In genomic region chr19:29809795-29810503, GRCh38 we compare ENCODE assay signal across 13 cellular contexts. TPM values are rescaled to one million over a fixed set of nuclear protein-coding genes. Genes with fewer than 3 reads are reported as not detected.
DNase-seq lines count a peak whose midpoint lies in the region; ATAC-seq, FAIRE-seq and TF ChIP-seq lines count a peak whose summit lies in the region.
"Had no signal": no experiment of that assay in that cellular context is flagged by ENCODE, and none has a peak within 500 bp of the region (broad histone marks: within the 10 kb centered on the region; RNA-seq: fewer than 3 reads in every experiment).

No MANE protein-coding gene starts in this region.

- POLR2A ChIA-PET in CD4-positive, alpha-beta T cell (lab: Charles Lee), result interaction anchor here (1.0 to 1.8 kb wide), 2 partner anchors 35 to 204 kb away, joined by 3 to 10 read pairs; partner anchors contain the start of gene POP4
- POLR2A ChIA-PET in activated CD4-positive, alpha-beta memory T cell treated with anti-CD3 and anti-CD28 coated beads, Interleukin-2, amount 10 ng/mL, durations not matched to agents 7 days and 5 days (lab: Charles Lee), result interaction anchor here (1.0 kb wide), 1 partner anchor 35 kb away, joined by 4 read pairs; no protein-coding TSS in a partner anchor

- H3K9me3 Mint-ChIP-seq in CD4-positive, alpha-beta T cell, result no peaks in the 10 kb centered on the region
- no peaks in the 10 kb centered on the region for H3K9me3 Mint-ChIP-seq in activated CD4-positive, alpha-beta memory T cell treated with anti-CD3 and anti-CD28 coated beads, Interleukin-2, amount 10 ng/mL, durations not matched to agents 7 days and 5 days
- no peaks in the 10 kb centered on the region for H3K9me3 Mint-ChIP-seq in naive B cell

- no peaks in the 10 kb centered on the region for H3K27me3 ChIP-seq in CD4-positive, alpha-beta T cell (ENCODE audit: control insufficient read depth, insufficient read depth, low read length)
- no peaks in the 10 kb centered on the region for H3K27me3 ChIP-seq in tibial artery
- H3K27me3 ChIP-seq: stomach had no signal

- H3K27ac Mint-ChIP-seq in CD4-positive, alpha-beta T cell, result peak overlapping the region; percentile 74
- H3K27ac Mint-ChIP-seq in activated CD4-positive, alpha-beta memory T cell treated with anti-CD3 and anti-CD28 coated beads, Interleukin-2, amount 10 ng/mL, durations not matched to agents 7 days and 5 days, result peak overlapping the region; percentile 7
- peak overlapping the region in 4 of 6 donors; percentile 68 to 90 (median 76) for H3K27ac Mint-ChIP-seq in naive B cell

- H3K4me3 Mint-ChIP-seq in CD4-positive, alpha-beta T cell, result peak overlapping the region; percentile 92
- H3K4me3 Mint-ChIP-seq in activated CD4-positive, alpha-beta memory T cell treated with anti-CD3 and anti-CD28 coated beads, Interleukin-2, amount 10 ng/mL, durations not matched to agents 7 days and 5 days, result peak overlapping the region; percentile 77
- H3K4me3 Mint-ChIP-seq in naive B cell, result peak overlapping the region in 7 of 8 donors; percentile 68 to 91 (median 80)

- no peaks in the 10 kb centered on the region for H3K27me3 Mint-ChIP-seq in CD4-positive, alpha-beta T cell
- no peaks in the 10 kb centered on the region for H3K27me3 Mint-ChIP-seq in activated CD4-positive, alpha-beta memory T cell treated with anti-CD3 and anti-CD28 coated beads, Interleukin-2, amount 10 ng/mL, durations not matched to agents 7 days and 5 days
- H3K27me3 Mint-ChIP-seq in naive B cell, result peaks cover 0 to 5% (median 0%) of the 10 kb centered on the region in 3 donors

- FAIRE-seq in GM18507 (lab: Jason Lieb, UNC), result peak; percentile 24
- FAIRE-seq: colon had no signal

- H3K36me3 Mint-ChIP-seq in CD4-positive, alpha-beta T cell (ENCODE audit: low read depth), result no peaks in the 10 kb centered on the region
- H3K36me3 Mint-ChIP-seq in activated CD4-positive, alpha-beta memory T cell treated with anti-CD3 and anti-CD28 coated beads, Interleukin-2, amount 10 ng/mL, durations not matched to agents 7 days and 5 days (ENCODE audit: low read depth), result peaks cover 19% of the 10 kb centered on the region
- no peaks in the 10 kb centered on the region for H3K36me3 Mint-ChIP-seq in naive B cell

- H3K9me3 ChIP-seq in CD4-positive, alpha-beta T cell (ENCODE audit: control insufficient read depth, low read length), result no peaks in the 10 kb centered on the region
- no peaks in the 10 kb centered on the region for H3K9me3 ChIP-seq in tibial artery
- H3K9me3 ChIP-seq: stomach had no signal

- no peak for ATAC-seq in CD4-positive, alpha-beta T cell (ENCODE audit: poor library complexity)
- ATAC-seq in naive B cell (ENCODE audit: low read depth in 2 of 2), result no peak

- no peak overlapping the region for H3K4me3 ChIP-seq in tibial artery

- intact Hi-C loops in CD4-positive, alpha-beta T cell (cut with DNase I, micrococcal nuclease), result loop anchor here in 1 of 2 experiments (5.0 to 10.0 kb wide), 2 partner anchors 143 to 595 kb away; partner anchors contain the start of genes PLEKHF1 and UQCRFS1
- intact Hi-C loops in tibial artery (cut with DNase I; ENCODE audit: low total_unique reads), result loop anchor here (2.0 kb wide), 1 partner anchor 35 kb away; no protein-coding TSS in a partner anchor

- H3K27ac ChIP-seq in CD4-positive, alpha-beta T cell (ENCODE audit: low read depth, low read length), result no peak overlapping the region
- no peak overlapping the region for H3K27ac ChIP-seq in tibial artery

- CTCF ChIA-PET in CD4-positive, alpha-beta T cell (lab: Charles Lee), result interaction anchor here (1.5 kb wide), 1 partner anchor 50 kb away, joined by 4 read pairs; no protein-coding TSS in a partner anchor
- CTCF ChIA-PET in activated CD4-positive, alpha-beta memory T cell treated with anti-CD3 and anti-CD28 coated beads, Interleukin-2, amount 10 ng/mL, durations not matched to agents 7 days and 5 days (lab: Charles Lee), result interaction anchor here (1.0 to 1.4 kb wide), 2 partner anchors 50 to 80 kb away, joined by 3 to 4 read pairs; no protein-coding TSS in a partner anchor

- TF ChIP-seq CTCF in CD4-positive, alpha-beta T cell (IDR thresholded peaks at IDR 0.05), result no peak
- TF ChIP-seq CTCF in tibial artery (IDR thresholded peaks at IDR 0.05), result no peak

- peaks cover 11% of the 10 kb centered on the region for H3K4me1 Mint-ChIP-seq in CD4-positive, alpha-beta T cell (ENCODE audit: low read depth)
- H3K4me1 Mint-ChIP-seq in activated CD4-positive, alpha-beta memory T cell treated with anti-CD3 and anti-CD28 coated beads, Interleukin-2, amount 10 ng/mL, durations not matched to agents 7 days and 5 days, result peaks cover 27% of the 10 kb centered on the region
- peaks cover 9 to 12% (median 11%) of the 10 kb centered on the region in 3 donors for H3K4me1 Mint-ChIP-seq in naive B cell

- H3K36me3 ChIP-seq in tibial artery, result no peaks in the 10 kb centered on the region
- H3K36me3 ChIP-seq: stomach had no signal

- DNase-seq in CD4-positive, alpha-beta T cell, result no peak
- no peak for DNase-seq in GM18507 (ENCODE audit: extremely low spot score, insufficient read length, low read depth)
- no peak for DNase-seq in activated CD4-positive, alpha-beta memory T cell treated with anti-CD3 and anti-CD28 coated beads, Interleukin-2, amount 10 ng/mL, durations not matched to agents 7 days and 5 days
- no peak for DNase-seq in naive B cell
- DNase-seq in activated CD4-positive, CD25-positive, alpha-beta regulatory T cell (lab: John Stamatoyannopoulos, UW), result no peak
- no peak for DNase-seq in tibial artery
- DNase-seq in stimulated activated CD4-positive, alpha-beta T cell treated with anti-CD3 and anti-CD28 coated beads, Interleukin-12 subunit alpha, Interleukin-12 subunit beta, amount 100 ng/mL, for 4 hours, result no peak
- DNase-seq: NCI-H1092 treated with DMSO at 0.1 percent for 48 hours; NCI-H510A treated with DMSO at 0.1 percent for 48 hours; SIG-M5; stimulated activated CD4-positive, alpha-beta T cell treated with anti-CD3 and anti-CD28 coated beads, Interleukin-4, amount 100 ng/mL, for 1 hour; stomach had no signal

- H3K4me1 ChIP-seq in tibial artery, result peaks cover 0 to 16% (median 10%) of the 10 kb centered on the region in 4 donors

RNA-seq across cellular contexts. Expression of gene CCNE1, which starts 1.8 kb away (rescaled TPM):
- 1 to 10 TPM; 4.9 to 5.6 TPM for total RNA-seq in CD4-positive, alpha-beta T cell
- 10 to 100 TPM; 24.8 to 26.3 TPM for total RNA-seq in activated CD4-positive, alpha-beta memory T cell treated with anti-CD3 and anti-CD28 coated beads, Interleukin-2, amount 10 ng/mL, durations not matched to agents 7 days and 5 days
- not detected for polyA plus RNA-seq in naive B cell (ENCODE audit: low read depth in 6 of 6)

Comparison
In these comparisons a context has a peak if more than half of its experiments do, and no peak if none do; other contexts are left out.
1. H3K27ac Mint-ChIP-seq: peak in every context shown above with its lines; median percentile 76 in naive B cell; 74 in CD4-positive, alpha-beta T cell; 7 in activated CD4-positive, alpha-beta memory T cell treated with anti-CD3 and anti-CD28 coated beads, Interleukin-2, amount 10 ng/mL, durations not matched to agents 7 days and 5 days.